Comparison of ENCODE assay signal across 8 cellular contexts in the genomic region with DNA sequence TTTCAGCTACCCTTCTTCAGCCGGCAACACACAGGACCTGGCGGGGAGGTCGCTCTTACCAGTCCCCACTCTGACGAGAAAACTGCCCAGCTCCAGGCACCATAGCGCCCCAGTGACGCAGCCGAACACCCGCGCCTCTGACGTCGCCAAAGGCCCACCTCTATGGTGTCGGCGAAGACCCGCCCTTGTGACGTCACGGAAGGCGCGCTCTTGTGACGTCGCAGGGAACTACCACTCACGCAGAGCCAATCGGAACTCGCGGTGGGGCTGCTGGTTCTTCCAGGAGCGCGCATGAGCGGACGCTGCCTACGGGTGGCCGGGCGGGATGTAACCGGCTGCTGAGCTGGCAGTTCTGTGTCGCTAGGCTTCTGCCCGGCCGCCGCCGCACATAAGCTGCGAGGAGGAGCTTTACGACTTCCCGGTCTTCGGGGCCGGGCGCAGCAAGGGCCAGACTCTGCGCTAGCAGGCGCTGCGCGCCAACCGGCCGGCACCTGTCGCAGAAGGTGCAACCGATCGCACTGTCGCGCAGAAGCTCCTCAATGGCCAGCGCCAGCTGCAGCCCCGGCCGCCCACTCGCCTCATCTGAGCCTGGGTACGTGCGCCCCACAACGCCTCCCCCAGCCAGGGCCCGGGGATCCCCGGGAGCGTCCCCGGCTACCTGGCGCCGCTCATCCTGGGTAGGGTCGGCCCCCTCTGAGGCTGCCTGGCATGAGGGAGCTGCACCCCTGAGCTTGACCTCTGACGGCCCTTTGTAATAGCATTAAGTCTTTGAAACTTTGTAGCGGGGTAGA.
A peak's percentile ranks its signal among the peaks of the same experiment; 100 is the strongest.
DNase-seq lines count a peak whose midpoint lies in the region; TF ChIP-seq lines count a peak whose summit lies in the region.
"Not testable (repeated sequence)": the region's sequence is repeated elsewhere in the genome, so short reads cannot be mapped to it uniquely, and the experiment has no call there.

No MANE protein-coding gene starts in this region.

- CTCF ChIA-PET in activated naive CD4-positive, alpha-beta T cell treated with anti-CD3 and anti-CD28 coated beads for 36 hours (lab: Charles Lee): not testable (repeated sequence)

- H3K4me1 ChIP-seq in SJSA1 (replicated peaks): not testable (repeated sequence)

- intact Hi-C loops in activated naive CD4-positive, alpha-beta T cell treated with anti-CD3 and anti-CD28 coated beads for 36 hours (cut with micrococcal nuclease): loop anchor here (2.0 to 5.0 kb wide), 8 partner anchors 122 to 442 kb away; a partner anchor contains a TSS

- not testable (repeated sequence) for H3K27me3 Mint-ChIP-seq in activated naive CD4-positive, alpha-beta T cell treated with anti-CD3 and anti-CD28 coated beads for 36 hours (ENCODE audit: low read depth)

- not testable (repeated sequence) for H3K36me3 Mint-ChIP-seq in activated naive CD4-positive, alpha-beta T cell treated with anti-CD3 and anti-CD28 coated beads for 36 hours (ENCODE audit: low read depth)

- peak overlapping the region; percentile 98 for H3K27ac Mint-ChIP-seq in activated naive CD4-positive, alpha-beta T cell treated with anti-CD3 and anti-CD28 coated beads for 36 hours

- peak overlapping the region; percentile 94 for H3K4me3 Mint-ChIP-seq in activated naive CD4-positive, alpha-beta T cell treated with anti-CD3 and anti-CD28 coated beads for 36 hours

- not testable (repeated sequence) for H3K9me3 ChIP-seq in SJSA1 (replicated peaks)

- H3K4me3 ChIP-seq in HFF-Myc (replicated peaks; ENCODE audit: low read depth, low read length) (peak overlapping the region; percentile 58), SJSA1 (peak overlapping the region; percentile 54)

- not testable (repeated sequence) for H3K9me3 Mint-ChIP-seq in activated naive CD4-positive, alpha-beta T cell treated with anti-CD3 and anti-CD28 coated beads for 36 hours

- not testable (repeated sequence) for H3K4me1 Mint-ChIP-seq in activated naive CD4-positive, alpha-beta T cell treated with anti-CD3 and anti-CD28 coated beads for 36 hours (ENCODE audit: low read depth)

- H3K36me3 ChIP-seq in SJSA1: not testable (repeated sequence)

- peak; percentile 95 for DNase-seq in GM03348 (ENCODE audit: low spot score)
- peak; percentile 89 for DNase-seq in HFF-Myc (ENCODE audit: extremely low read depth, low read depth)
- DNase-seq in MV-4-11 (lab: John Stamatoyannopoulos, UW): peak; percentile 99
- DNase-seq in SJSA1 (ENCODE audit: low read depth in 1 of 2, low spot score in 2 of 2): peak; percentile 95 to 99
- DNase-seq in activated naive CD4-positive, alpha-beta T cell treated with anti-CD3 and anti-CD28 coated beads for 36 hours: peak; percentile 100
- peak; percentile 92 for DNase-seq in germinal center (ENCODE audit: low spot score)
- DNase-seq in non-pigmented ciliary epithelial cell (ENCODE audit: low read depth): peak; percentile 91
- peak; percentile 99 for DNase-seq in superior temporal gyrus (ENCODE audit: extremely low spot score)

- H3K27ac ChIP-seq in SJSA1: peak overlapping the region; percentile 78

- not testable (repeated sequence) for TF ChIP-seq CTCF in HFF-Myc (IDR thresholded peaks at IDR 0.05; ENCODE audit: low read depth, low read length, missing control alignments)

- H3K27me3 ChIP-seq in SJSA1 (replicated peaks): not testable (repeated sequence)

Comparison
In these comparisons a context has a peak if more than half of its experiments do, and no peak if none do; other contexts are left out.
1. Peak in every context shown above with its lines: DNase-seq, H3K4me3 ChIP-seq and H3K27ac ChIP-seq.